Comparison of ENCODE assay signal across 20 cellular contexts in genomic region chr4:142284402-142285221, GRCh38.
DNase-seq lines count a peak whose midpoint lies in the region; ATAC-seq and TF ChIP-seq lines count a peak whose summit lies in the region.
"Had no signal": no experiment of that assay in that cellular context is flagged by ENCODE, and none has a peak within 500 bp of the region (broad histone marks: within the 10 kb centered on the region; RNA-seq: fewer than 3 reads in every experiment).

No MANE protein-coding gene starts in this region.

- no peaks in the 10 kb centered on the region for H4K20me1 ChIP-seq in MM.1S (ENCODE audit: insufficient read depth, low read length)

- H3K4me1 Mint-ChIP-seq in stimulated activated naive CD8-positive, alpha-beta T cell treated with anti-CD3 and anti-CD28 coated beads, Interleukin-15, amount 100 ng/mL, for 72 hours, result peaks cover 18% of the 10 kb centered on the region
- H3K4me1 Mint-ChIP-seq in activated T-helper 1 cell treated with anti-CD3 and anti-CD28 coated beads, Interleukin-12 subunit alpha, Interleukin-12 subunit beta, Interleukin-2, Interleukin-4 antibody, amounts not matched to agents 30 ng/mL and 10 ng/mL and 1 ng/mL, durations not matched to agents 14 hours and 24 hours and 36 hours (ENCODE audit: low read depth), result peaks cover 5% of the 10 kb centered on the region
- H3K4me1 Mint-ChIP-seq: GM23338 had no signal

- DNase-seq in activated CD4-positive, CD25-positive, alpha-beta regulatory T cell treated with anti-CD3 and anti-CD28 coated beads, Interleukin-2, amount 50 U/mL, for 72 hours, result no peak
- DNase-seq in stimulated activated naive CD8-positive, alpha-beta T cell treated with anti-CD3 and anti-CD28 coated beads, Interleukin-15, amount 100 ng/mL, for 72 hours, result no peak
- no peak for DNase-seq in stimulated activated naive CD8-positive, alpha-beta T cell treated with anti-CD3 and anti-CD28 coated beads, Interleukin-15, Interleukin-2, amounts not matched to agents 100 U/mL and 50 U/mL, for 24 hours
- no peak for DNase-seq in effector memory CD4-positive, alpha-beta T cell
- no peak for DNase-seq in activated T-helper 1 cell treated with anti-CD3 and anti-CD28 coated beads, Interleukin-12 subunit alpha, Interleukin-12 subunit beta, Interleukin-2, Interleukin-4 antibody, amounts not matched to agents 30 ng/mL and 10 ng/mL and 1 ng/mL, durations not matched to agents 14 hours and 24 hours and 36 hours (ENCODE audit: low spot score)
- DNase-seq in COLO668 (lab: John Stamatoyannopoulos, UW; ENCODE audit: unreplicated experiment), result no peak
- DNase-seq in MM.1S, result no peak
- DNase-seq: AML-193, DMS153, GDM1, HCEC 1CT, NCI-H1105, NCI-H1694, NCI-H2081 treated with DMSO at 0.1 percent for 48 hours, NCI-H510A treated with DMSO at 0.1 percent for 48 hours, NCI-H774 had no signal

- H3K36me3 ChIP-seq in effector memory CD4-positive, alpha-beta T cell (ENCODE audit: control insufficient read depth, insufficient read depth, low read length), result no peaks in the 10 kb centered on the region
- H3K36me3 ChIP-seq in MM.1S (replicated peaks; ENCODE audit: insufficient read depth, low read length), result no peaks in the 10 kb centered on the region

- no peaks in the 10 kb centered on the region for H3K79me2 ChIP-seq in MM.1S (ENCODE audit: low read length)

- H3K4me1 ChIP-seq in effector memory CD4-positive, alpha-beta T cell (ENCODE audit: control insufficient read depth, insufficient read depth, low read length, poor library complexity, severe bottlenecking), result peaks cover 6% of the 10 kb centered on the region
- H3K4me1 ChIP-seq in MM.1S (ENCODE audit: low read length), result no peaks in the 10 kb centered on the region

- H3F3A ChIP-seq in MM.1S (ENCODE audit: insufficient read depth, low read length), result no peaks in the 10 kb centered on the region

- H3K27ac Mint-ChIP-seq in stimulated activated naive CD8-positive, alpha-beta T cell treated with anti-CD3 and anti-CD28 coated beads, Interleukin-15, amount 100 ng/mL, for 72 hours, result no peak overlapping the region
- no peak overlapping the region for H3K27ac Mint-ChIP-seq in activated T-helper 1 cell treated with anti-CD3 and anti-CD28 coated beads, Interleukin-12 subunit alpha, Interleukin-12 subunit beta, Interleukin-2, Interleukin-4 antibody, amounts not matched to agents 30 ng/mL and 10 ng/mL and 1 ng/mL, durations not matched to agents 14 hours and 24 hours and 36 hours
- H3K27ac Mint-ChIP-seq: GM23338 had no signal

- peaks cover under 1% of the 10 kb centered on the region for H3K36me3 Mint-ChIP-seq in activated T-helper 1 cell treated with anti-CD3 and anti-CD28 coated beads, Interleukin-12 subunit alpha, Interleukin-12 subunit beta, Interleukin-2, Interleukin-4 antibody, amounts not matched to agents 30 ng/mL and 10 ng/mL and 1 ng/mL, durations not matched to agents 14 hours and 24 hours and 36 hours (ENCODE audit: low read depth)

- H3K4me3 ChIP-seq in effector memory CD4-positive, alpha-beta T cell (ENCODE audit: insufficient read depth, low read depth, low read length, poor library complexity, severe bottlenecking), result peak overlapping the region; percentile 6
- no peak overlapping the region for H3K4me3 ChIP-seq in MM.1S (ENCODE audit: low read length)
- H3K4me3 ChIP-seq: GM23338 had no signal

- peak; percentile 20 to 30 for ATAC-seq in activated CD4-positive, CD25-positive, alpha-beta regulatory T cell treated with anti-CD3 and anti-CD28 coated beads, Interleukin-2, amount 50 U/mL, for 24 hours
- ATAC-seq in stimulated activated naive CD8-positive, alpha-beta T cell treated with anti-CD3 and anti-CD28 coated beads, Interleukin-15, amount 100 ng/mL, for 72 hours, result peak; percentile 45
- ATAC-seq in stimulated activated naive CD8-positive, alpha-beta T cell treated with anti-CD3 and anti-CD28 coated beads, Interleukin-15, Interleukin-2, amounts not matched to agents 100 U/mL and 50 U/mL, for 24 hours, result no peak
- ATAC-seq: GM23338 had no signal

- H3K9ac ChIP-seq in MM.1S (ENCODE audit: low read length), result no peak overlapping the region

- TF ChIP-seq CTCF in MM.1S (IDR thresholded peaks at IDR 0.05; ENCODE audit: low read length), result no peak

- H3K9me3 Mint-ChIP-seq in stimulated activated naive CD8-positive, alpha-beta T cell treated with anti-CD3 and anti-CD28 coated beads, Interleukin-15, amount 100 ng/mL, for 72 hours, result peaks cover 3% of the 10 kb centered on the region in 2 donors
- no peaks in the 10 kb centered on the region for H3K9me3 Mint-ChIP-seq in activated T-helper 1 cell treated with anti-CD3 and anti-CD28 coated beads, Interleukin-12 subunit alpha, Interleukin-12 subunit beta, Interleukin-2, Interleukin-4 antibody, amounts not matched to agents 30 ng/mL and 10 ng/mL and 1 ng/mL, durations not matched to agents 14 hours and 24 hours and 36 hours

- H3K4me2 ChIP-seq in MM.1S (ENCODE audit: low read depth, low read length), result no peak overlapping the region
- H3K4me2 ChIP-seq: GM23338 had no signal

- no peak overlapping the region for H3K4me3 Mint-ChIP-seq in stimulated activated naive CD8-positive, alpha-beta T cell treated with anti-CD3 and anti-CD28 coated beads, Interleukin-15, amount 100 ng/mL, for 72 hours
- H3K4me3 Mint-ChIP-seq in activated T-helper 1 cell treated with anti-CD3 and anti-CD28 coated beads, Interleukin-12 subunit alpha, Interleukin-12 subunit beta, Interleukin-2, Interleukin-4 antibody, amounts not matched to agents 30 ng/mL and 10 ng/mL and 1 ng/mL, durations not matched to agents 14 hours and 24 hours and 36 hours, result no peak overlapping the region
- H3K4me3 Mint-ChIP-seq: GM23338 had no signal

- H3K27me3 Mint-ChIP-seq in stimulated activated naive CD8-positive, alpha-beta T cell treated with anti-CD3 and anti-CD28 coated beads, Interleukin-15, amount 100 ng/mL, for 72 hours, result no peaks in the 10 kb centered on the region
- no peaks in the 10 kb centered on the region for H3K27me3 Mint-ChIP-seq in activated T-helper 1 cell treated with anti-CD3 and anti-CD28 coated beads, Interleukin-12 subunit alpha, Interleukin-12 subunit beta, Interleukin-2, Interleukin-4 antibody, amounts not matched to agents 30 ng/mL and 10 ng/mL and 1 ng/mL, durations not matched to agents 14 hours and 24 hours and 36 hours (ENCODE audit: insufficient read depth)

- intact Hi-C loops in activated T-helper 1 cell treated with anti-CD3 and anti-CD28 coated beads, Interleukin-12 subunit alpha, Interleukin-12 subunit beta, Interleukin-2, Interleukin-4 antibody, amounts not matched to agents 30 ng/mL and 10 ng/mL and 1 ng/mL, durations not matched to agents 14 hours and 24 hours and 36 hours (cut with micrococcal nuclease), result loop anchor here (5.0 to 10.0 kb wide), 3 partner anchors 118 to 900 kb away; partner anchors contain the start of gene USP38

- H3K27ac ChIP-seq in effector memory CD4-positive, alpha-beta T cell (ENCODE audit: insufficient read depth, low read length, poor library complexity, severe bottlenecking), result peak overlapping the region; percentile 16
- H3K27ac ChIP-seq in MM.1S (ENCODE audit: low read length), result no peak overlapping the region
- H3K27ac ChIP-seq: 22Rv1, C4-2B had no signal

- H3K9me2 ChIP-seq in MM.1S (replicated peaks; ENCODE audit: insufficient read depth, low read length), result no peaks in the 10 kb centered on the region

- no peaks in the 10 kb centered on the region for H3K27me3 ChIP-seq in effector memory CD4-positive, alpha-beta T cell (replicated peaks; ENCODE audit: control insufficient read depth, insufficient read depth, low read length, poor library complexity, severe bottlenecking)
- H3K27me3 ChIP-seq in MM.1S (replicated peaks; ENCODE audit: insufficient read depth, low read length), result peaks cover 21% of the 10 kb centered on the region; the same call in 1 of the 2 replicates

- H2AFZ ChIP-seq in MM.1S (ENCODE audit: low read length), result no peak overlapping the region
- H2AFZ ChIP-seq: GM23338 had no signal

- no peaks in the 10 kb centered on the region for H3K9me3 ChIP-seq in effector memory CD4-positive, alpha-beta T cell (ENCODE audit: control insufficient read depth, low read length)
- no peaks in the 10 kb centered on the region for H3K9me3 ChIP-seq in MM.1S (replicated peaks; ENCODE audit: insufficient read depth, low read length)
